Comparison of ENCODE assay signal across 2 cellular contexts in genomic region chr7:24439104-24439503, GRCh38.
TF ChIP-seq lines count a peak whose summit lies in the region.
"Not testable (repeated sequence)": the region's sequence is repeated elsewhere in the genome, so short reads cannot be mapped to it uniquely, and the experiment has no call there.

No MANE protein-coding gene starts in this region.

TF ChIP-seq in A549, 52 proteins besides CTCF, POLR2A, EP300 and RAD21:
- peak in 1 of 2 experiments; percentile 40; a peak in 1 of 4 replicates for TF ChIP-seq CEBPB (IDR thresholded peaks at IDR 0.05)
TF ChIP-seq in A549: peak in this region for 1; not testable (repeated sequence) for 51.

TF ChIP-seq in K562, 482 proteins besides CTCF, POLR2A, EP300 and RAD21:
- TF ChIP-seq CEBPB (tag; IDR thresholded peaks at IDR 0.05), result peak; percentile 32; the same call in 1 of the 2 replicates
- not testable (repeated sequence) for TF ChIP-seq CEBPG (CRISPR knock-in tag; IDR thresholded peaks at IDR 0.05)
- TF ChIP-seq CEBPG (tag; conservative IDR thresholded peaks at IDR 0.05 in 1 of 2, IDR thresholded peaks at IDR 0.05 in 1 of 2), result 0 out of 4 replicates have a peak, but pooled peaks of 1 of the 2 experiments have one; percentile 24
